ENCODE assay signal across 20 cellular contexts in genomic region chr1:211714154-211714553, GRCh38. TPM values are rescaled to one million over a fixed set of nuclear protein-coding genes. Genes with fewer than 3 reads are reported as not detected.
"Had no signal": no experiment of that assay in that cellular context is flagged by ENCODE, and none has a peak within 500 bp of the region (broad histone marks: within the 10 kb centered on the region; RNA-seq: fewer than 3 reads in every experiment).

No MANE protein-coding gene starts in this region.

- H3K4me3 ChIP-seq: coronary artery, lung, sigmoid colon, skin epidermis, stomach, thoracic aorta, transverse colon had no signal

- H3K27me3 ChIP-seq: foreskin keratinocyte, neutrophil, sigmoid colon, stomach, transverse colon had no signal

- DNase-seq: effector CD4-positive, alpha-beta T cell; endodermal cell; erythroblast; foreskin keratinocyte; immature natural killer cell; left ventricle myocardium superior; mesendoderm; naive thymus-derived CD4-positive, alpha-beta T cell; sigmoid colon; stimulated activated CD4-positive, alpha-beta T cell treated with anti-CD3 and anti-CD28 coated beads, Interleukin-12 subunit alpha, Interleukin-12 subunit beta, amount 100 ng/mL, for 4 hours; stimulated activated naive CD4-positive, alpha-beta T cell; stomach; substantia nigra; transverse colon had no signal

- H3K36me3 ChIP-seq: neutrophil, sigmoid colon, stomach, thoracic aorta, transverse colon had no signal

- H3K27ac ChIP-seq: coronary artery, foreskin keratinocyte, neutrophil, sigmoid colon, skin epidermis, stomach, thoracic aorta, transverse colon had no signal

- ATAC-seq: foreskin keratinocyte; left ventricle myocardium superior; naive thymus-derived CD4-positive, alpha-beta T cell had no signal

- H3K9me3 ChIP-seq: neutrophil, sigmoid colon, stomach, thoracic aorta, transverse colon had no signal

- H3K4me1 ChIP-seq: sigmoid colon, stomach, transverse colon had no signal

RNA-seq across cellular contexts. Expression of gene NEK2, which starts 38.7 kb away (rescaled TPM):
- total RNA-seq: ureter had no signal
